8 cellular contexts compared by ENCODE assay signal in the genomic region with DNA sequence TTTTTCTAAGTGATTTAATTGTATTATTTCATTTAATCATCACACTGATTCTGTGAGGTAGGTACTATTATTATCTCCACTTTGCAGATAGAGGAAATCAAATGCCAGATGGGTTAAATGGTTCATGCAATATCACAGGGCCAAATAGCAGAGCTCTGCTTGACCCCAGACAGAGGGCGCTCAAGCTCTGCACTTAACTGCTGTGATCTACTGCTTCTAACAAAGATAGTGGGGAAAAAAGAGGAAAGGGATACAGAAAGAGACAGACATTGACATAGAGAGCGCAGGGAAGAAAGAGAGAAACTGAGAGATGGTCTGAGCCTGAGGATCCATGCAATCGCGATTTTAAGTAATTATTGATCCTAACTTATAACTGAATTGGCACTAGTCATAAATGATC.
DNase-seq lines count a peak whose midpoint lies in the region; ATAC-seq, FAIRE-seq and TF ChIP-seq lines count a peak whose summit lies in the region.

No MANE protein-coding gene starts in this region.

- TF ChIP-seq CTCF in DND-41 (IDR thresholded peaks at IDR 0.05; ENCODE audit: borderline replicate concordance, extremely low read depth, low read length, poor library complexity, severe bottlenecking), result peak; percentile 69
- TF ChIP-seq CTCF in PC-3 (conservative IDR thresholded peaks at IDR 0.05; ENCODE audit: low read depth, low read length), result peak; percentile 93
- peak; percentile 51 for TF ChIP-seq CTCF in coronary artery (IDR thresholded peaks at IDR 0.05)
- TF ChIP-seq CTCF in left lung (IDR thresholded peaks at IDR 0.05), result peak; percentile 54 to 81
- TF ChIP-seq CTCF in uterus (IDR thresholded peaks at IDR 0.05), result peak; percentile 47 to 66 (median 56)

- no peak overlapping the region for H2AFZ ChIP-seq in DND-41 (ENCODE audit: low read depth, low read length)
- no peak overlapping the region for H2AFZ ChIP-seq in PC-3 (ENCODE audit: low read length)

- ATAC-seq in DND-41 (ENCODE audit: insufficient read depth, low read depth) (peak; percentile 72; the same call in 2 of the 3 replicates), GM19463 (IDR thresholded peaks at IDR 0.05; ENCODE audit: unreplicated experiment) (peak; percentile 79), PC-3 (peak; percentile 93), left lung (peak; percentile 90)

- no peaks in the 10 kb centered on the region for H3K9me3 ChIP-seq in DND-41 (ENCODE audit: insufficient read depth, low read length, severe bottlenecking)
- H3K9me3 ChIP-seq in PC-3 (ENCODE audit: low read length), result no peaks in the 10 kb centered on the region
- H3K9me3 ChIP-seq in left lung, result no peaks in the 10 kb centered on the region
- H3K9me3 ChIP-seq in uterus, result no peaks in the 10 kb centered on the region

- no peak overlapping the region for H3K4me3 ChIP-seq in DND-41 (ENCODE audit: low read depth in 1 of 2, low read length in 2 of 2)
- no peak overlapping the region for H3K4me3 ChIP-seq in PC-3 (ENCODE audit: low read length)
- no peak overlapping the region for H3K4me3 ChIP-seq in coronary artery
- H3K4me3 ChIP-seq in left lung, result no peak overlapping the region
- H3K4me3 ChIP-seq in uterus, result no peak overlapping the region

- FAIRE-seq in HTR-8/SVneo (lab: Jason Lieb, UNC), result no peak

- intact Hi-C loops in PC-3 (cut with micrococcal nuclease), result loop anchor here (2.0 kb wide), 1 partner anchor 821 kb away; no protein-coding TSS in a partner anchor
- intact Hi-C loops in left lung (cut with DNase I), result loop anchor here in 1 of 2 donors (10.0 kb wide), 1 partner anchor 821 kb away; no protein-coding TSS in a partner anchor
- intact Hi-C loops in uterus (cut with DNase I; ENCODE audit: low total_unique reads), result no loop called here

- TF ChIP-seq POLR2A in uterus (IDR thresholded peaks at IDR 0.05), result no peak

- DNase-seq in DND-41, result peak; percentile 46
- peak; percentile 33 for DNase-seq in HTR-8/SVneo (ENCODE audit: insufficient read length, low spot score)
- peak; percentile 65 for DNase-seq in PC-3
- DNase-seq in coronary artery (ENCODE audit: low spot score), result no peak
- peak in 1 of 2 donors; percentile 63 for DNase-seq in left lung
- DNase-seq in uterus, result peak; percentile 20 to 25
- DNase-seq in stimulated activated CD4-positive, alpha-beta T cell treated with anti-CD3 and anti-CD28 coated beads, Interleukin-4, amount 100 ng/mL, for 1 hour, result no peak

- POLR2A ChIA-PET in PC-3 (lab: Charles Lee; ENCODE audit: unreplicated experiment), result interaction anchor here (0.6 kb wide), 1 partner anchor 10 kb away, joined by 4 read pairs; no protein-coding TSS in a partner anchor

- H3K27me3 ChIP-seq in DND-41 (ENCODE audit: insufficient read depth, low read length, poor library complexity) (no peaks in the 10 kb centered on the region), PC-3 (ENCODE audit: low read length) (peaks cover 29% of the 10 kb centered on the region), left lung (no peaks in the 10 kb centered on the region), uterus (no peaks in the 10 kb centered on the region)

- H3K27ac ChIP-seq in DND-41 (ENCODE audit: low read length) (no peak overlapping the region), PC-3 (ENCODE audit: low read length) (no peak overlapping the region), coronary artery (no peak overlapping the region), left lung (no peak overlapping the region), uterus (no peak overlapping the region)

- H3K9ac ChIP-seq in DND-41 (ENCODE audit: low read depth, low read length), result no peak overlapping the region
- H3K9ac ChIP-seq in PC-3 (ENCODE audit: low read length), result no peak overlapping the region

- H3K9me2 ChIP-seq in PC-3 (replicated peaks; ENCODE audit: low read length), result no peaks in the 10 kb centered on the region

- H3K79me2 ChIP-seq in DND-41 (ENCODE audit: insufficient read depth, low read length) (no peaks in the 10 kb centered on the region), PC-3 (ENCODE audit: low read length) (no peaks in the 10 kb centered on the region)

- no peaks in the 10 kb centered on the region for H3F3A ChIP-seq in PC-3 (ENCODE audit: low read length, unreplicated experiment)

- CTCF ChIA-PET in PC-3 (lab: Charles Lee), result no interaction called here

- H3K36me3 ChIP-seq in DND-41 (ENCODE audit: insufficient read depth, low read length) (no peaks in the 10 kb centered on the region), PC-3 (ENCODE audit: low read depth, low read length) (no peaks in the 10 kb centered on the region), left lung (no peaks in the 10 kb centered on the region), uterus (no peaks in the 10 kb centered on the region)

- H3K4me1 ChIP-seq in DND-41 (ENCODE audit: insufficient read depth, low read length) (no peaks in the 10 kb centered on the region), PC-3 (ENCODE audit: insufficient read depth, low read length) (no peaks in the 10 kb centered on the region), left lung (no peaks in the 10 kb centered on the region), uterus (no peaks in the 10 kb centered on the region)

- BruUV-seq in PC-3 (replicated peaks; lab: Mats Ljungman, UMichigan), result no TSS peak

- no peaks in the 10 kb centered on the region for H4K20me1 ChIP-seq in DND-41 (ENCODE audit: insufficient read depth, low read length)
- no peaks in the 10 kb centered on the region for H4K20me1 ChIP-seq in PC-3 (ENCODE audit: low read length)

- no peak overlapping the region for H3K4me2 ChIP-seq in DND-41 (ENCODE audit: insufficient read depth, low read length)
- H3K4me2 ChIP-seq in PC-3 (ENCODE audit: low read length), result no peak overlapping the region

Comparison
In these comparisons a context has a peak if more than half of its experiments do, and no peak if none do; other contexts are left out.
1. DNase-seq: peak in DND-41 (single experiment), HTR-8/SVneo (single experiment), PC-3 (single experiment) and uterus (2 of 2); none in coronary artery (single experiment) and stimulated activated CD4-positive, alpha-beta T cell treated with anti-CD3 and anti-CD28 coated beads, Interleukin-4, amount 100 ng/mL, for 1 hour (single experiment).
2. Peak in every context shown above with its lines, with median percentiles within 50 percentile points of each other: ATAC-seq and CTCF ChIP-seq.